26 cellular contexts compared by ENCODE assay signal in the genomic region with DNA sequence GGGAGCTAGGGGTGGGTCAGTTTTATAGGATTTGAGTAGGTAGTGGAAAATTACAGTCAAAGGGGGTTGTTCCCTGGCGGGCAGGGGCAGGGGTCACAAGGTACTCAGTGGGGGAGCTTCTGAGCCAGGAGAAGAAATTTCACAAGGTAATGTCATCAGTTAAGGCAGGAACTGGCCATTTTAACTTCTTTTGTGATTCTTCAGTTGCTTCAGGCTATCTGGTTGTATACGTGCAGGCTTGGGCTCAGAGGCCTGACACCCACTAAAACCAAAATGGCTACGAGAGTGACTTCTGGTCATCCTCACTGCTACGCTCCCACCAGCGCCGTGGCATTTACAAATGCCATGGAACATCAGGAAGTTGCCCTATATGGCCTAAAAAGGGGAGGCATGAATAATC. TPM values are rescaled to one million over a fixed set of nuclear protein-coding genes. Genes with fewer than 3 reads are reported as not detected.
"Had no signal": no experiment of that assay in that cellular context is flagged by ENCODE, and none has a peak within 500 bp of the region (broad histone marks: within the 10 kb centered on the region; RNA-seq: fewer than 3 reads in every experiment).

No MANE protein-coding gene starts in this region.

- H3K4me1 Mint-ChIP-seq: activated B cell treated with CpG ODN at 0.5 μM for 24 hours; activated CD4-positive, alpha-beta T cell treated with anti-CD3 and anti-CD28 coated beads, Interleukin-2, amount 10 ng/mL, durations not matched to agents 24 days and 14 days; T-cell had no signal

- DNase-seq: activated B cell treated with CpG ODN at 0.5 μM for 24 hours; activated CD4-positive, alpha-beta T cell treated with anti-CD3 and anti-CD28 coated beads for 1 hour; activated CD4-positive, alpha-beta T cell treated with anti-CD3 and anti-CD28 coated beads, Interleukin-2, amount 10 ng/mL, durations not matched to agents 24 days and 14 days; activated CD4-positive, alpha-beta T cell treated with anti-CD3 and anti-CD28 coated beads, Interleukin-2, amount 50 U/mL, for 48 hours; activated CD8-positive, alpha-beta memory T cell treated with anti-CD3 and anti-CD28 coated beads for 24 hours; activated effector memory CD4-positive, alpha-beta T cell treated with anti-CD3 and anti-CD28 coated beads, Interleukin-2, amount 50 U/mL, for 16 hours; activated naive CD4-positive, alpha-beta T cell treated with anti-CD3 and anti-CD28 coated beads for 36 hours; activated T-cell treated with anti-CD3 and anti-CD28 coated beads, Interleukin-2, amount 50 U/mL, for 4 hours; amygdala; caudate nucleus; NCI-H1092; NCI-H1417; NCI-H1930; NCI-H510A treated with DMSO at 0.1 percent for 48 hours; NCI-H69; NK-92 treated with Interleukin-12 subunit alpha and Interleukin-12 subunit beta, amount 100 ng/mL, for 24 hours; OCI-M1; RPMI8226; T-cell; T-helper 2 cell; T1000 had no signal

- FAIRE-seq: TTC549 had no signal

- H3K27ac ChIP-seq: SK-N-MC had no signal

- H3K27ac Mint-ChIP-seq: activated B cell treated with CpG ODN at 0.5 μM for 24 hours; activated CD4-positive, alpha-beta T cell treated with anti-CD3 and anti-CD28 coated beads, Interleukin-2, amount 10 ng/mL, durations not matched to agents 24 days and 14 days; activated naive CD4-positive, alpha-beta T cell treated with anti-CD3 and anti-CD28 coated beads for 36 hours; activated naive CD8-positive, alpha-beta T cell; T-cell had no signal

- H3K9me3 Mint-ChIP-seq: activated CD4-positive, alpha-beta T cell treated with anti-CD3 and anti-CD28 coated beads, Interleukin-2, amount 10 ng/mL, durations not matched to agents 24 days and 14 days; activated naive CD4-positive, alpha-beta T cell treated with anti-CD3 and anti-CD28 coated beads for 36 hours had no signal

- H3K4me3 Mint-ChIP-seq: activated B cell treated with CpG ODN at 0.5 μM for 24 hours; activated CD4-positive, alpha-beta T cell treated with anti-CD3 and anti-CD28 coated beads, Interleukin-2, amount 10 ng/mL, durations not matched to agents 24 days and 14 days; activated naive CD4-positive, alpha-beta T cell treated with anti-CD3 and anti-CD28 coated beads for 36 hours; activated naive CD8-positive, alpha-beta T cell; activated T-cell treated with anti-CD3 and anti-CD28 coated beads, Interleukin-2, amount 50 U/mL, for 4 hours; T-cell had no signal

- ATAC-seq: activated T-cell treated with anti-CD3 and anti-CD28 coated beads, Interleukin-2, amount 50 U/mL, for 4 hours; Panc1; Right ventricle myocardium inferior; T-cell had no signal

- H3K36me3 Mint-ChIP-seq: activated naive CD8-positive, alpha-beta T cell; T-cell had no signal

- H3K4me3 ChIP-seq: SK-N-MC had no signal

RNA-seq across cellular contexts. Expression of gene NXNL2, which starts 20.7 kb away (rescaled TPM):
- total RNA-seq: activated B cell treated with CpG ODN at 0.5 μM for 24 hours; activated CD4-positive, alpha-beta T cell treated with anti-CD3 and anti-CD28 coated beads, Interleukin-2, amount 10 ng/mL, durations not matched to agents 24 days and 14 days; activated naive CD4-positive, alpha-beta T cell treated with anti-CD3 and anti-CD28 coated beads for 36 hours; activated T-cell treated with anti-CD3 and anti-CD28 coated beads, Interleukin-2, amount 50 U/mL, for 4 hours; Right ventricle myocardium inferior; T-cell had no signal
